Comparison of ENCODE assay signal across 24 cellular contexts in the genomic region with DNA sequence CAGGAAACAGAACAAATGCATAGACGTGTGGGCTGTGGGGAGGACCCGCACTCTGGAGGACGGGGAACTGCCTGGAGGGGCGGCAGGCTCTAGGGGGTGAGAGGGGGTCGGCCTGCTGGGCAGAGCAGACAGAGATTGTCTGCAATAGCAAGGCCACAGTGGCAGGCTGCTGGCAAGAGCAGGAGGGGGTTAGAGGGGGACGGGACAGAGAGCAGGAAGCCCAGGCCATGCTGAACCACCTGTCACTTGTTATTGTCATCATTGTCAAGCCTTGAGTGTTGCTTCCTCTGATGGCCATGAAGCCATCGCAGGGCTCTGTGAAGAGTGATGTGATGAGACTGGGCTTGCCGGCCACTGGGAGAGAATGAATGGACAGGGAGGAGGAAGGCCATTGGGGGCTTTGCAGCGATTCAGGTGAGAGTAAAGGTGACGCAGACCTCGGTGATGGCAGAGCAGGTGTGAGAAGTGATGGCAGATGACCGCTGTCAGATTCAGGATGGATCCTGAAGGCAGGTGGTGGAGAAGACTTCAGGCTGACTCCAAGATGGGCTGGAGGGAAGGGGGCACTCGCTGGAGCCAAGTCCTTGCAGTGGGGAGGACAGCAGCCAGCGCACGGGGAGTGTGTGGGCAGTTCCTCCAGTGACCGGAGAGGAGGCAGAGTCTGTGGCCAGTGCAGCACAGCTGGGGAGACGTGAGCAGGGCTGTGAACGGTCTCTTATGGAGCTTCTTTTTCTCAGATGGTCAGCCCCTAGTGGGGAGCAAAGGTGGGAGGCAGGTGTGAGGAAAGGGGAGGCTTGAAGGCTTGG. TPM values are rescaled to one million over a fixed set of nuclear protein-coding genes. Genes with fewer than 3 reads are reported as not detected.
"Had no signal": no experiment of that assay in that cellular context is flagged by ENCODE, and none has a peak within 500 bp of the region (broad histone marks: within the 10 kb centered on the region; RNA-seq: fewer than 3 reads in every experiment).

No MANE protein-coding gene starts in this region.

- H3K4me3 Mint-ChIP-seq: activated CD4-positive, alpha-beta memory T cell treated with anti-CD3 and anti-CD28 coated beads for 36 hours; activated CD4-positive, alpha-beta T cell treated with anti-CD3 and anti-CD28 coated beads for 36 hours; activated CD8-positive, alpha-beta memory T cell treated with anti-CD3 and anti-CD28 coated beads, Interleukin-2, amount 10 ng/mL, durations not matched to agents 7 days and 5 days; activated naive CD8-positive, alpha-beta T cell; brain; naive B cell; T-helper 1 cell treated with Interleukin-12 subunit alpha and Interleukin-12 subunit beta and Interleukin-4 antibody, amounts not matched to agents 30 μg/mL and 1 μg/mL, for 36 hours had no signal

- H3K4me3 ChIP-seq: esophagus squamous epithelium, lung, skin epidermis, upper lobe of left lung had no signal

- H3K36me3 ChIP-seq: esophagus squamous epithelium, upper lobe of left lung had no signal

- DNase-seq: activated CD4-positive, alpha-beta memory T cell treated with anti-CD3 and anti-CD28 coated beads for 36 hours; activated CD4-positive, alpha-beta T cell treated with anti-CD3 and anti-CD28 coated beads for 36 hours; activated CD8-positive, alpha-beta memory T cell treated with anti-CD3 and anti-CD28 coated beads, Interleukin-2, amount 10 ng/mL, durations not matched to agents 7 days and 5 days; activated gamma-delta T cell; activated T-cell treated with anti-CD3 and anti-CD28 coated beads, Interleukin-2, amount 50 U/mL, for 1 hour; amniotic stem cell; cortex of kidney; effector CD8-positive, alpha-beta T cell; esophagus squamous epithelium; hippocampal formation; kidney glomerular epithelial cell; midbrain; naive B cell; stimulated activated CD4-positive, alpha-beta T cell treated with anti-CD3 and anti-CD28 coated beads, Interleukin-4, amount 100 ng/mL, for 24 hours; stimulated activated naive CD8-positive, alpha-beta T cell treated with anti-CD3 and anti-CD28 coated beads, Interleukin-15, Interleukin-2, amounts not matched to agents 100 U/mL and 50 U/mL, for 24 hours had no signal

- H3K36me3 Mint-ChIP-seq: activated CD4-positive, alpha-beta memory T cell treated with anti-CD3 and anti-CD28 coated beads for 36 hours; activated CD8-positive, alpha-beta memory T cell treated with anti-CD3 and anti-CD28 coated beads, Interleukin-2, amount 10 ng/mL, durations not matched to agents 7 days and 5 days; activated naive CD8-positive, alpha-beta T cell; naive B cell had no signal

- H3K27me3 ChIP-seq: upper lobe of left lung had no signal

- H3K4me1 ChIP-seq: esophagus squamous epithelium had no signal

- H3K27me3 Mint-ChIP-seq: activated CD4-positive, alpha-beta memory T cell treated with anti-CD3 and anti-CD28 coated beads for 36 hours; activated CD4-positive, alpha-beta T cell treated with anti-CD3 and anti-CD28 coated beads for 36 hours; activated naive CD8-positive, alpha-beta T cell; brain had no signal

- H3K9me3 ChIP-seq: esophagus squamous epithelium, upper lobe of left lung had no signal

- H3K9me3 Mint-ChIP-seq: activated CD4-positive, alpha-beta memory T cell treated with anti-CD3 and anti-CD28 coated beads for 36 hours; brain; naive B cell; T-helper 1 cell treated with Interleukin-12 subunit alpha and Interleukin-12 subunit beta and Interleukin-4 antibody, amounts not matched to agents 30 μg/mL and 1 μg/mL, for 36 hours had no signal

- H3K4me1 Mint-ChIP-seq: activated CD4-positive, alpha-beta T cell treated with anti-CD3 and anti-CD28 coated beads for 36 hours; activated CD8-positive, alpha-beta memory T cell treated with anti-CD3 and anti-CD28 coated beads, Interleukin-2, amount 10 ng/mL, durations not matched to agents 7 days and 5 days; naive B cell had no signal

- H3K27ac ChIP-seq: esophagus squamous epithelium, skin epidermis, upper lobe of left lung had no signal

- H3K27ac Mint-ChIP-seq: activated CD4-positive, alpha-beta memory T cell treated with anti-CD3 and anti-CD28 coated beads for 36 hours; activated CD4-positive, alpha-beta T cell treated with anti-CD3 and anti-CD28 coated beads for 36 hours; activated CD8-positive, alpha-beta memory T cell treated with anti-CD3 and anti-CD28 coated beads, Interleukin-2, amount 10 ng/mL, durations not matched to agents 7 days and 5 days; activated naive CD8-positive, alpha-beta T cell; T-helper 1 cell treated with Interleukin-12 subunit alpha and Interleukin-12 subunit beta and Interleukin-4 antibody, amounts not matched to agents 30 μg/mL and 1 μg/mL, for 36 hours had no signal

- ATAC-seq: activated CD4-positive, alpha-beta T cell treated with anti-CD3 and anti-CD28 coated beads for 36 hours; activated CD8-positive, alpha-beta memory T cell treated with anti-CD3 and anti-CD28 coated beads, Interleukin-2, amount 10 ng/mL, durations not matched to agents 7 days and 5 days; stimulated activated naive CD8-positive, alpha-beta T cell treated with anti-CD3 and anti-CD28 coated beads, Interleukin-15, Interleukin-2, amounts not matched to agents 100 U/mL and 50 U/mL, for 24 hours had no signal

RNA-seq across cellular contexts. Expression of gene HTT-AS, which starts 43.6 kb away (rescaled TPM):
- total RNA-seq: activated CD4-positive, alpha-beta memory T cell treated with anti-CD3 and anti-CD28 coated beads for 36 hours; activated CD4-positive, alpha-beta T cell treated with anti-CD3 and anti-CD28 coated beads for 36 hours; activated CD8-positive, alpha-beta memory T cell treated with anti-CD3 and anti-CD28 coated beads, Interleukin-2, amount 10 ng/mL, durations not matched to agents 7 days and 5 days; endothelial cell of umbilical vein; esophagus squamous epithelium; fibroblast of villous mesenchyme; glomerular endothelial cell; lung; upper lobe of left lung had no signal
- polyA plus RNA-seq: endothelial cell of umbilical vein, lung had no signal
